ENCODE assay signal across 20 cellular contexts in genomic region chr2:96574364-96574763, GRCh38. TPM values are rescaled to one million over a fixed set of nuclear protein-coding genes. Genes with fewer than 3 reads are reported as not detected.
DNase-seq lines count a peak whose midpoint lies in the region; ATAC-seq, FAIRE-seq and TF ChIP-seq lines count a peak whose summit lies in the region.
"Had no signal": no experiment of that assay in that cellular context is flagged by ENCODE, and none has a peak within 500 bp of the region (broad histone marks: within the 10 kb centered on the region; RNA-seq: fewer than 3 reads in every experiment).

No MANE protein-coding gene starts in this region.

- H3K36me3 ChIP-seq in BE2C (no peaks in the 10 kb centered on the region), GM12878 (ENCODE audit: control insufficient read depth in 2 of 2, insufficient read depth in 2 of 2, low read length in 1 of 2) (no peaks in the 10 kb centered on the region), MM.1S (replicated peaks; ENCODE audit: insufficient read depth, low read length) (no peaks in the 10 kb centered on the region)
- H3K36me3 ChIP-seq: MG63, uterus had no signal

- no peak for DNase-seq in BE2C
- DNase-seq in HFF-Myc (ENCODE audit: extremely low read depth, low read depth) = no peak
- no peak for DNase-seq in GM12878 (ENCODE audit: low read depth, low spot score)
- no peak for DNase-seq in foreskin fibroblast
- no peak for DNase-seq in NOMO-1 treated with DMSO at 0.1 percent for 48 hours (lab: John Stamatoyannopoulos, UW; ENCODE audit: unreplicated experiment)
- no peak for DNase-seq in NK-92 (lab: John Stamatoyannopoulos, UW; ENCODE audit: unreplicated experiment)
- DNase-seq in MM.1S = no peak
- DNase-seq: activated CD4-positive, alpha-beta T cell treated with anti-CD3 and anti-CD28 coated beads for 4 hours; activated naive CD8-positive, alpha-beta T cell treated with anti-CD3 and anti-CD28 coated beads, Interleukin-2, amount 50 U/mL, for 24 hours; head of caudate nucleus; left ventricle myocardium superior; MG63; NCI-H187 treated with DMSO at 0.1 percent for 48 hours; NCI-H226; stimulated activated CD8-positive, alpha-beta memory T cell treated with anti-CD3 and anti-CD28 coated beads, Interleukin-4, amount 100 ng/mL, for 48 hours; uterus had no signal

- in situ Hi-C loops in GM12878 (cut with MboI) = no loop called here

- no peaks in the 10 kb centered on the region for H3K9me2 ChIP-seq in MM.1S (replicated peaks; ENCODE audit: insufficient read depth, low read length)

- no peak overlapping the region for H3K27ac ChIP-seq in GM12878 (ENCODE audit: control insufficient read depth, insufficient read depth)
- H3K27ac ChIP-seq in MM.1S (ENCODE audit: low read length) = no peak overlapping the region
- H3K27ac ChIP-seq: uterus had no signal

- POLR2A ChIA-PET in GM12878 (lab: Charles Lee) = no interaction called here

- H3K79me2 ChIP-seq in GM12878 (ENCODE audit: control insufficient read depth, insufficient read depth, low read length) (no peaks in the 10 kb centered on the region), MM.1S (ENCODE audit: low read length) (no peaks in the 10 kb centered on the region)

- no peaks in the 10 kb centered on the region for H3K9me3 ChIP-seq in BE2C
- no peaks in the 10 kb centered on the region for H3K9me3 ChIP-seq in GM12878 (replicated peaks; ENCODE audit: control insufficient read depth, insufficient read depth, low read length)
- no peaks in the 10 kb centered on the region for H3K9me3 ChIP-seq in MM.1S (replicated peaks; ENCODE audit: insufficient read depth, low read length)
- H3K9me3 ChIP-seq: MG63, uterus had no signal

- no peaks in the 10 kb centered on the region for H3F3A ChIP-seq in MM.1S (ENCODE audit: insufficient read depth, low read length)

- no peaks in the 10 kb centered on the region for H4K20me1 ChIP-seq in GM12878 (ENCODE audit: control insufficient read depth, insufficient read depth)
- no peaks in the 10 kb centered on the region for H4K20me1 ChIP-seq in MM.1S (ENCODE audit: insufficient read depth, low read length)

- no peak for TF ChIP-seq RAD21 in GM12878 (IDR thresholded peaks at IDR 0.05; ENCODE audit: insufficient read depth, low read depth, low read length)

- H3K4me1 ChIP-seq in BE2C (no peaks in the 10 kb centered on the region), GM12878 (ENCODE audit: control insufficient read depth, insufficient read depth, low read length) (no peaks in the 10 kb centered on the region), MM.1S (ENCODE audit: low read length) (no peaks in the 10 kb centered on the region)
- H3K4me1 ChIP-seq: uterus had no signal

- BruUV-seq in GM12878 (replicated peaks; lab: Mats Ljungman, UMichigan) = no TSS peak

- no peak for FAIRE-seq in GM12878 (lab: Jason Lieb, UNC)
- FAIRE-seq: GM19239, H54, RCC 7860 had no signal

- H3K4me3 ChIP-seq in BE2C (ENCODE audit: low read depth, low read length) (no peak overlapping the region), HFF-Myc (replicated peaks; ENCODE audit: low read depth, low read length) (no peak overlapping the region), GM12878 (no peak overlapping the region), foreskin fibroblast (ENCODE audit: low read depth in 1 of 2, low read length in 2 of 2) (no peak overlapping the region), MM.1S (ENCODE audit: low read length) (no peak overlapping the region)
- H3K4me3 ChIP-seq: MG63, uterus had no signal

- ATAC-seq in GM12878 (no peak), HG03135 (IDR thresholded peaks at IDR 0.05; ENCODE audit: unreplicated experiment) (no peak)
- ATAC-seq: activated naive CD8-positive, alpha-beta T cell treated with anti-CD3 and anti-CD28 coated beads, Interleukin-2, amount 50 U/mL, for 24 hours; left ventricle myocardium superior had no signal

- H2AFZ ChIP-seq in GM12878 (ENCODE audit: control insufficient read depth, low read depth, low read length) = no peak overlapping the region
- no peak overlapping the region for H2AFZ ChIP-seq in MM.1S (ENCODE audit: low read length)

- no peak overlapping the region for H3K9ac ChIP-seq in GM12878 (ENCODE audit: control insufficient read depth, insufficient read depth, low read length)
- H3K9ac ChIP-seq in MM.1S (ENCODE audit: low read length) = no peak overlapping the region

- H3K27me3 ChIP-seq in BE2C (no peaks in the 10 kb centered on the region), GM12878 (replicated peaks in 1 of 2; ENCODE audit: control insufficient read depth in 2 of 2, insufficient read depth in 2 of 2, low read length in 1 of 2) (no peaks in the 10 kb centered on the region), MM.1S (replicated peaks; ENCODE audit: insufficient read depth, low read length) (no peaks in the 10 kb centered on the region)
- H3K27me3 ChIP-seq: MG63, uterus had no signal

- intact Hi-C loops in GM12878 (cut with micrococcal nuclease; ENCODE audit: unreplicated experiment) = loop anchor here (10.0 kb wide), 1 partner anchor 390 kb away; no protein-coding TSS in a partner anchor

- CTCF ChIA-PET in GM12878 (lab: Yijun Ruan, JAX) = no interaction called here

- RAD21 ChIA-PET in GM12878 (lab: Charles Lee; ENCODE audit: unreplicated experiment) = no interaction called here

- TF ChIP-seq CTCF in BE2C (IDR thresholded peaks at IDR 0.05; ENCODE audit: low read depth, low read length) (0 out of 2 replicates have a peak, but pooled peaks have one; percentile 8), HFF-Myc (IDR thresholded peaks at IDR 0.05; ENCODE audit: low read depth, low read length, missing control alignments) (peak; percentile 13), GM12878 (IDR thresholded peaks at IDR 0.05 in 2 of 3, conservative IDR thresholded peaks at IDR 0.05 in 1 of 3; ENCODE audit: control insufficient read depth in 2 of 3, extremely low read depth in 1 of 3, insufficient read depth in 1 of 3, low read depth in 3 of 3, low read length in 3 of 3) (0 out of 6 replicates have a peak, but pooled peaks of 1 of the 3 experiments have one; percentile 13), foreskin fibroblast (IDR thresholded peaks at IDR 0.05; ENCODE audit: low read depth, low read length) (peak; percentile 19), MM.1S (IDR thresholded peaks at IDR 0.05; ENCODE audit: low read length) (no peak)

- 100% methylated on average over 2 of the region's 2 CpGs for WGBS in GM12878 (ENCODE audit: insufficient coverage, insufficient replicate concordance, low lambda C conversion rate, missing lambda C conversion rate)

- SMC1A ChIA-PET in GM12878 (lab: Charles Lee; ENCODE audit: uncharacterized antibody, unreplicated experiment) = no interaction called here

- TF ChIP-seq POLR2A in GM12878 (IDR thresholded peaks at IDR 0.05; ENCODE audit: low read depth, low read length) = no peak

- no peak for TF ChIP-seq EP300 in GM12878 (IDR thresholded peaks at IDR 0.05; ENCODE audit: borderline replicate concordance in 1 of 2, control insufficient read depth in 1 of 2, low read depth in 2 of 2, low read length in 2 of 2)

- no peak overlapping the region for H3K4me2 ChIP-seq in GM12878 (ENCODE audit: control insufficient read depth, insufficient read depth)
- no peak overlapping the region for H3K4me2 ChIP-seq in MM.1S (ENCODE audit: low read depth, low read length)

TF ChIP-seq in GM12878, 131 proteins besides CTCF, POLR2A, EP300 and RAD21:
- TF ChIP-seq SMC3 (IDR thresholded peaks at IDR 0.05; ENCODE audit: borderline replicate concordance, low read length) (peak; percentile 6; the same call in 1 of the 2 replicates), TCF3 (IDR thresholded peaks at IDR 0.05; ENCODE audit: borderline replicate concordance, insufficient read depth, low read depth, low read length) (no peak)

RNA-seq across cellular contexts. Expression of gene ARID5A, which starts 37.8 kb away (rescaled TPM):
- polyA plus RNA-seq in BE2C (2012; ENCODE audit: insufficient read depth, insufficient read length, low read depth) = 0.43 TPM
- total RNA-seq in GM12878 (2013; cell fraction: nucleolus; rRNA removed) = 85.2 and 91.3 TPM in 2 replicates
- total RNA-seq in GM12878 (2014; rRNA removed) (46.2 and 46.8 TPM in 2 replicates), GM12878 (2014; rRNA removed; fragmentation: Illumina TruSeq; extraction: Trizol) (22.2 and 25.3 TPM in 2 replicates), GM12878 (2021) (82.7 and 87.9 TPM in 2 replicates)
- polyA plus RNA-seq in GM12878 (2011; ENCODE audit: low read depth) = 16.0 TPM
- polyA plus RNA-seq in GM12878 (2011; rRNA removed) (13.3 and 28.5 TPM in 2 replicates), GM12878 (2014; fragmentation: Illumina TruSeq; extraction: Trizol) (3.1 and 18.1 TPM in 2 replicates), GM12878 (2014; fragmentation: Nextera tagmentation; extraction: Ambion mirVana) (1 to 10 TPM in 1 of 2 experiments, under 1 TPM in 1; 0.76 to 3.8 TPM), GM12878 (2014; rRNA removed) (79.3 and 83.3 TPM in 2 replicates), GM12878 (2016; fragmentation: Nextera tagmentation; extraction: Ambion mirVana) (10 to 100 TPM; 76.2 to 87.1 TPM)
- 39.3 and 54.4 TPM in 2 replicates for polyA plus RNA-seq in GM12878 (2011; cell fraction: cytosol; rRNA removed)
- 160 and 161 TPM in 2 replicates for polyA plus RNA-seq in GM12878 (2011; cell fraction: nucleus; rRNA removed)
- polyA plus RNA-seq in GM12878 (2012) = 47.3 and 50.2 TPM in 2 replicates
- polyA minus RNA-seq in GM12878 (2011; rRNA and poly(A)+ RNA removed) = 12.7 and 34.9 TPM in 2 replicates
- 26.1 and 28.5 TPM in 2 replicates for polyA minus RNA-seq in GM12878 (2011; cell fraction: cytosol; rRNA and poly(A)+ RNA removed)
- polyA minus RNA-seq in GM12878 (2011; cell fraction: nucleus; rRNA and poly(A)+ RNA removed) = 22.6 and 34.3 TPM in 2 replicates
